8 cellular contexts compared by ENCODE assay signal in genomic region chr17:59219992-59220327, GRCh38. TPM values are rescaled to one million over a fixed set of nuclear protein-coding genes. Genes with fewer than 3 reads are reported as not detected.
DNase-seq lines count a peak whose midpoint lies in the region; ATAC-seq and TF ChIP-seq lines count a peak whose summit lies in the region.

No MANE protein-coding gene starts in this region.

- H3K27me3 ChIP-seq in skeletal muscle tissue (ENCODE audit: control insufficient read depth in 3 of 3, insufficient read depth in 3 of 3, low read length in 3 of 3), result no peaks in the 10 kb centered on the region

- DNase-seq in SK-N-MC (ENCODE audit: low read depth, low spot score), result no peak
- DNase-seq in fibroblast of villous mesenchyme (ENCODE audit: low read depth), result no peak
- no peak for DNase-seq in occipital lobe (lab: John Stamatoyannopoulos, UW)

- H3K4me1 ChIP-seq in skeletal muscle tissue (ENCODE audit: control insufficient read depth in 3 of 3, insufficient read depth in 3 of 3, low read length in 3 of 3), result peaks cover 0 to 8% (median 8%) of the 10 kb centered on the region in 3 donors

- no peak overlapping the region for H3K27ac ChIP-seq in SK-N-MC
- no peak overlapping the region for H3K27ac ChIP-seq in skeletal muscle tissue (ENCODE audit: low read depth, low read length)

- no peak for TF ChIP-seq CTCF in fibroblast of villous mesenchyme (IDR thresholded peaks at IDR 0.05; ENCODE audit: insufficient read depth, low read depth, low read length)

- peak overlapping the region; percentile 100 for H3K4me3 ChIP-seq in SK-N-MC
- H3K4me3 ChIP-seq in fibroblast of villous mesenchyme (ENCODE audit: low read depth, low read length), result peak overlapping the region; percentile 66
- peak overlapping the region; percentile 94 to 96 (median 95) for H3K4me3 ChIP-seq in skeletal muscle tissue (ENCODE audit: low read length in 3 of 3)

- peak overlapping the region; percentile 76 for H3K9ac ChIP-seq in SK-N-MC (ENCODE audit: insufficient read length)
- peak overlapping the region in 2 of 3 donors; percentile 78 to 79 for H3K9ac ChIP-seq in skeletal muscle tissue (ENCODE audit: low read depth in 1 of 3, low read length in 3 of 3)

- no peaks in the 10 kb centered on the region for H3K9me3 ChIP-seq in SK-N-MC (ENCODE audit: low read depth, low read length)
- H3K9me3 ChIP-seq in skeletal muscle tissue (ENCODE audit: control insufficient read depth in 3 of 3, low read length in 3 of 3), result no peaks in the 10 kb centered on the region

- H3K36me3 ChIP-seq in SK-N-MC (ENCODE audit: insufficient read depth, low read length) (no peaks in the 10 kb centered on the region), skeletal muscle tissue (ENCODE audit: control insufficient read depth in 3 of 3, insufficient read depth in 3 of 3, low read length in 3 of 3) (peaks cover 0 to under 1% (median 0%) of the 10 kb centered on the region in 3 donors)

- ATAC-seq in GM21447 (IDR thresholded peaks at IDR 0.05; ENCODE audit: unreplicated experiment) (peak; percentile 3), GM18502 (IDR thresholded peaks at IDR 0.05; ENCODE audit: poor library complexity, unreplicated experiment) (no peak), GM19023 (IDR thresholded peaks at IDR 0.05; ENCODE audit: unreplicated experiment) (no peak), HG03025 (IDR thresholded peaks at IDR 0.05; ENCODE audit: low FRiP score, unreplicated experiment) (no peak)

RNA-seq across cellular contexts. Expression of gene GDPD1, which starts 0.4 kb away (rescaled TPM):
- total RNA-seq in fibroblast of villous mesenchyme (0.97 and 2.6 TPM in 2 replicates), skeletal muscle tissue (1.6 TPM), occipital lobe (47.6 TPM)

RNA-seq across cellular contexts. Expression of gene SMG8, which starts 10.1 kb away (rescaled TPM):
- total RNA-seq in fibroblast of villous mesenchyme (19.3 and 32.8 TPM in 2 replicates), skeletal muscle tissue (32.4 TPM), occipital lobe (43.4 TPM)

Comparison
In these comparisons a context has a peak if more than half of its experiments do, and no peak if none do; other contexts are left out.
1. RNA of gene GDPD1, which starts 0.4 kb away (total RNA-seq): 47.6 TPM in occipital lobe (single experiment); 0.97 to 2.6 TPM in fibroblast of villous mesenchyme and 1.6 TPM in skeletal muscle tissue (single experiment); every median in the first group is over 10 times any median in the second.
2. Peak in every context shown above with its lines, with median percentiles within 50 percentile points of each other: H3K4me3 ChIP-seq.